Comparison of ENCODE assay signal across 10 cellular contexts in genomic region chr18:58639751-58640427, GRCh38. TPM values are rescaled to one million over a fixed set of nuclear protein-coding genes. Genes with fewer than 3 reads are reported as not detected.
DNase-seq lines count a peak whose midpoint lies in the region; ATAC-seq, FAIRE-seq and TF ChIP-seq lines count a peak whose summit lies in the region.
"Had no signal": no experiment of that assay in that cellular context is flagged by ENCODE, and none has a peak within 500 bp of the region (broad histone marks: within the 10 kb centered on the region; RNA-seq: fewer than 3 reads in every experiment).

No MANE protein-coding gene starts in this region.

- H4K20me1 ChIP-seq in HepG2 (ENCODE audit: insufficient read depth, low read length) = no peaks in the 10 kb centered on the region

- intact Hi-C loops in HepG2 (cut with micrococcal nuclease; ENCODE audit: unreplicated experiment) = no loop called here
- intact Hi-C loops in right lobe of liver (cut with DNase I) = no loop called here

- POLR2A ChIA-PET in HepG2 (lab: Yijun Ruan, JAX) = no interaction called here

- TF ChIP-seq RAD21 in HepG2 (CRISPR knock-in tag; IDR thresholded peaks at IDR 0.05) = no peak

- no peak for DNase-seq in HepG2 (ENCODE audit: low spot score)
- DNase-seq in right lobe of liver = no peak
- DNase-seq in NCI-H1048 (lab: John Stamatoyannopoulos, UW) = peak; percentile 35
- peak; percentile 58 for DNase-seq in fibroblast of mammary gland (ENCODE audit: low read depth)
- no peak for DNase-seq in activated CD8-positive, alpha-beta memory T cell treated with anti-CD3 and anti-CD28 coated beads, Interleukin-2, amount 50 U/mL, for 4 hours
- DNase-seq in DMS114 treated with DMSO at 0.1 percent for 48 hours (lab: John Stamatoyannopoulos, UW; ENCODE audit: unreplicated experiment) = no peak
- no peak for DNase-seq in activated CD4-positive, alpha-beta T cell treated with anti-CD3 and anti-CD28 coated beads for 4 hours
- DNase-seq: BE2C had no signal

- no TSS peak for BruUV-seq in HepG2 (replicated peaks; lab: Mats Ljungman, UMichigan)

- H3K9ac ChIP-seq in HepG2 (ENCODE audit: insufficient read depth, low read depth, low read length) = no peak overlapping the region

- no peak for TF ChIP-seq CTCF in HepG2 (CRISPR knock-in tag; IDR thresholded peaks at IDR 0.05)
- TF ChIP-seq CTCF in right lobe of liver (IDR thresholded peaks at IDR 0.05) = no peak
- no peak for TF ChIP-seq CTCF in fibroblast of mammary gland (conservative IDR thresholded peaks at IDR 0.05; ENCODE audit: control insufficient read depth, insufficient read depth, low read depth, low read length)

- H3K9me3 ChIP-seq in HepG2 (ENCODE audit: low read length) (no peaks in the 10 kb centered on the region), right lobe of liver (no peaks in the 10 kb centered on the region)
- H3K9me3 ChIP-seq: BE2C had no signal

- H3K4me1 ChIP-seq in HepG2 (ENCODE audit: insufficient read depth, low read length) = peaks cover 13% of the 10 kb centered on the region
- no peaks in the 10 kb centered on the region for H3K4me1 ChIP-seq in right lobe of liver
- H3K4me1 ChIP-seq: BE2C had no signal

- no peaks in the 10 kb centered on the region for H3K79me2 ChIP-seq in HepG2 (ENCODE audit: insufficient read depth, low read length)

- H3K36me3 ChIP-seq in HepG2 (replicated peaks in 1 of 2; ENCODE audit: control insufficient read depth in 1 of 2, insufficient read depth in 2 of 2, low read length in 2 of 2) (no peaks in the 10 kb centered on the region), right lobe of liver (no peaks in the 10 kb centered on the region)
- H3K36me3 ChIP-seq: BE2C had no signal

- H3K27ac ChIP-seq in HepG2 (ENCODE audit: extremely low read length, insufficient read depth, low read length) = no peak overlapping the region
- H3K27ac ChIP-seq in right lobe of liver = no peak overlapping the region

- TF ChIP-seq POLR2A in HepG2 (IDR thresholded peaks at IDR 0.05; ENCODE audit: insufficient read depth in 1 of 2, low read depth in 2 of 2, low read length in 2 of 2) (no peak), right lobe of liver (IDR thresholded peaks at IDR 0.05) (no peak)

- H3K27me3 ChIP-seq in HepG2 (ENCODE audit: control insufficient read depth in 1 of 2, insufficient read depth in 2 of 2, low read length in 2 of 2) (peaks cover 0 to 11% of the 10 kb centered on the region in 2 experiments; a peak in 1 of 5 replicates), right lobe of liver (no peaks in the 10 kb centered on the region)
- H3K27me3 ChIP-seq: BE2C had no signal

- in situ Hi-C loops in HepG2 (cut with HindIII; ENCODE audit: extremely low pct_ligation_motif_present, low pct_unique_long_range_greater_than_20kb) = no loop called here

- H2AFZ ChIP-seq in HepG2 (ENCODE audit: low read length) = no peak overlapping the region

- no peak for FAIRE-seq in HepG2 (lab: Jason Lieb, UNC)

- H3K4me2 ChIP-seq in HepG2 (ENCODE audit: low read depth, low read length) = no peak overlapping the region

- CTCF ChIA-PET in HepG2 (lab: Yijun Ruan, JAX; ENCODE audit: low intra/inter-chr PET ratio, low total read pairs) = no interaction called here

- H3K4me3 ChIP-seq in HepG2 (replicated peaks in 1 of 3; ENCODE audit: insufficient read depth in 1 of 3, low read depth in 2 of 3, low read length in 3 of 3) (no peak overlapping the region), right lobe of liver (no peak overlapping the region), fibroblast of mammary gland (ENCODE audit: control insufficient read depth, low read depth, low read length) (no peak overlapping the region)
- H3K4me3 ChIP-seq: skin epidermis had no signal

- TF ChIP-seq EP300 in HepG2 (IDR thresholded peaks at IDR 0.05; ENCODE audit: low read depth in 2 of 2, low read length in 2 of 2) (no peak), HepG2 (CRISPR knock-in tag; IDR thresholded peaks at IDR 0.05; ENCODE audit: borderline replicate concordance) (no peak)

- no peak for ATAC-seq in HepG2
- no peak for ATAC-seq in right lobe of liver
- ATAC-seq in HG02623 (IDR thresholded peaks at IDR 0.05; ENCODE audit: unreplicated experiment) = no peak

- WGBS in HepG2 (ENCODE audit: low lambda C conversion rate) = 29% methylated on average over 5 of the region's 5 CpGs
- 63% methylated on average over 5 of the region's 5 CpGs for WGBS in right lobe of liver (ENCODE audit: insufficient coverage, low coverage, low lambda C conversion rate, missing lambda C conversion rate)

RNA-seq across cellular contexts. Expression of gene ALPK2, which starts 11.0 kb away (rescaled TPM):
- total RNA-seq in HepG2 (2016; rRNA removed; fragmentation: Illumina TruSeq; extraction: Trizol) (0.21 and 0.31 TPM in 2 replicates), right lobe of liver (10 to 100 TPM in 3 of 6 experiments, 1 to 10 TPM in 2, under 1 TPM in 1; 0.66 to 27.9 (median 8.4) TPM)
- 0.09 and 0.10 TPM in 2 replicates for total RNA-seq in HepG2 (2016; cell fraction: cytosol; rRNA removed; fragmentation: Illumina TruSeq; extraction: Trizol; ENCODE audit: low read depth)
- 0.21 and 0.24 TPM in 2 replicates for total RNA-seq in HepG2 (2016; cell fraction: insoluble cytoplasmic fraction; rRNA removed; fragmentation: Illumina TruSeq; extraction: Trizol)
- 0.06 and 0.07 TPM in 2 replicates for total RNA-seq in HepG2 (2016; cell fraction: membrane; rRNA removed; fragmentation: Illumina TruSeq; extraction: Trizol)
- total RNA-seq in HepG2 (2016; cell fraction: nucleus; rRNA removed; fragmentation: Illumina TruSeq; extraction: Trizol) = 0.75 and 1.1 TPM in 2 replicates
- polyA plus RNA-seq in HepG2 (2011; rRNA removed) = 2.4 and 3.9 TPM in 2 replicates
- 1.0 and 1.5 TPM in 2 replicates for polyA plus RNA-seq in HepG2 (2011; cell fraction: cytosol; rRNA removed)
- 9.1 and 12.8 TPM in 2 replicates for polyA plus RNA-seq in HepG2 (2011; cell fraction: nucleus; rRNA removed)
- polyA plus RNA-seq in HepG2 (2012) = 5.6 and 9.2 TPM in 2 replicates
- polyA plus RNA-seq in HepG2 (2016; cell fraction: cytosol; fragmentation: Illumina TruSeq; extraction: Trizol; ENCODE audit: low read depth) = 0.05 and 0.07 TPM in 2 replicates
- 0.13 and 0.22 TPM in 2 replicates for polyA plus RNA-seq in HepG2 (2016; cell fraction: insoluble cytoplasmic fraction; fragmentation: Illumina TruSeq; extraction: Trizol; ENCODE audit: low read depth)
- polyA plus RNA-seq in HepG2 (2016; cell fraction: membrane; fragmentation: Illumina TruSeq; extraction: Trizol; ENCODE audit: low read depth) = 0.09 and 0.14 TPM in 2 replicates
- polyA plus RNA-seq in HepG2 (2016; cell fraction: nucleus; fragmentation: Illumina TruSeq; extraction: Trizol; ENCODE audit: insufficient read depth, low read depth) = 0.51 and 1.2 TPM in 2 replicates
- polyA minus RNA-seq in HepG2 (2011; rRNA and poly(A)+ RNA removed; ENCODE audit: low replicate concordance) = 0.21 and 2.9 TPM in 2 replicates
- polyA minus RNA-seq in HepG2 (2011; cell fraction: cytosol; rRNA and poly(A)+ RNA removed) = 1.4 and 2.6 TPM in 2 replicates
- 24.1 and 33.8 TPM in 2 replicates for polyA minus RNA-seq in HepG2 (2011; cell fraction: nucleus; rRNA and poly(A)+ RNA removed)

RNA-seq across cellular contexts. Expression of gene MALT1, which starts 31.4 kb away (rescaled TPM):
- total RNA-seq in HepG2 (2016; rRNA removed; fragmentation: Illumina TruSeq; extraction: Trizol) (43.9 and 58.3 TPM in 2 replicates), right lobe of liver (10 to 100 TPM in 3 of 6 experiments, 1 to 10 TPM in 3; 9.2 to 16.0 (median 10.2) TPM)
- total RNA-seq in HepG2 (2016; cell fraction: cytosol; rRNA removed; fragmentation: Illumina TruSeq; extraction: Trizol; ENCODE audit: low read depth) = 12.6 and 16.9 TPM in 2 replicates
- 42.4 and 58.8 TPM in 2 replicates for total RNA-seq in HepG2 (2016; cell fraction: insoluble cytoplasmic fraction; rRNA removed; fragmentation: Illumina TruSeq; extraction: Trizol)
- 24.9 and 27.8 TPM in 2 replicates for total RNA-seq in HepG2 (2016; cell fraction: membrane; rRNA removed; fragmentation: Illumina TruSeq; extraction: Trizol)
- 42.9 and 45.6 TPM in 2 replicates for total RNA-seq in HepG2 (2016; cell fraction: nucleus; rRNA removed; fragmentation: Illumina TruSeq; extraction: Trizol)
- 58.7 and 89.0 TPM in 2 replicates for polyA plus RNA-seq in HepG2 (2011; rRNA removed)
- polyA plus RNA-seq in HepG2 (2011; cell fraction: cytosol; rRNA removed) = 25.9 and 33.0 TPM in 2 replicates
- 93.3 and 107 TPM in 2 replicates for polyA plus RNA-seq in HepG2 (2011; cell fraction: nucleus; rRNA removed)
- polyA plus RNA-seq in HepG2 (2012) = 35.2 and 39.1 TPM in 2 replicates
- 4.8 and 5.1 TPM in 2 replicates for polyA plus RNA-seq in HepG2 (2016; cell fraction: cytosol; fragmentation: Illumina TruSeq; extraction: Trizol; ENCODE audit: low read depth)
- polyA plus RNA-seq in HepG2 (2016; cell fraction: insoluble cytoplasmic fraction; fragmentation: Illumina TruSeq; extraction: Trizol; ENCODE audit: low read depth) = 31.6 and 31.8 TPM in 2 replicates
- polyA plus RNA-seq in HepG2 (2016; cell fraction: membrane; fragmentation: Illumina TruSeq; extraction: Trizol; ENCODE audit: low read depth) = 8.4 and 9.1 TPM in 2 replicates
- 36.3 and 37.2 TPM in 2 replicates for polyA plus RNA-seq in HepG2 (2016; cell fraction: nucleus; fragmentation: Illumina TruSeq; extraction: Trizol; ENCODE audit: insufficient read depth, low read depth)
- 20.1 and 50.7 TPM in 2 replicates for polyA minus RNA-seq in HepG2 (2011; rRNA and poly(A)+ RNA removed; ENCODE audit: low replicate concordance)
- 50.6 and 52.2 TPM in 2 replicates for polyA minus RNA-seq in HepG2 (2011; cell fraction: cytosol; rRNA and poly(A)+ RNA removed)
- polyA minus RNA-seq in HepG2 (2011; cell fraction: nucleus; rRNA and poly(A)+ RNA removed) = 154 and 172 TPM in 2 replicates

Comparison
In these comparisons a context has a peak if more than half of its experiments do, and no peak if none do; other contexts are left out.
1. DNase-seq: peak in NCI-H1048 (single experiment) and fibroblast of mammary gland (single experiment); none in HepG2 (single experiment), right lobe of liver (0 of 3), activated CD8-positive, alpha-beta memory T cell treated with anti-CD3 and anti-CD28 coated beads, Interleukin-2, amount 50 U/mL, for 4 hours (single experiment), DMS114 treated with DMSO at 0.1 percent for 48 hours (single experiment) and activated CD4-positive, alpha-beta T cell treated with anti-CD3 and anti-CD28 coated beads for 4 hours (0 of 2).